8 cellular contexts compared by ENCODE assay signal in genomic region chr5:2038337-2039179, GRCh38.
DNase-seq lines count a peak whose midpoint lies in the region; ATAC-seq and TF ChIP-seq lines count a peak whose summit lies in the region.

No MANE protein-coding gene starts in this region.

- H3K36me3 ChIP-seq in cardiac muscle cell = no peaks in the 10 kb centered on the region
- no peaks in the 10 kb centered on the region for H3K36me3 ChIP-seq in prostate gland
- H3K36me3 ChIP-seq in vagina = no peaks in the 10 kb centered on the region

- TF ChIP-seq POLR2A in prostate gland (IDR thresholded peaks at IDR 0.05) (no peak), vagina (IDR thresholded peaks at IDR 0.05) (no peak)

- no peaks in the 10 kb centered on the region for H3K9me3 ChIP-seq in cardiac muscle cell (ENCODE audit: low read depth)
- H3K9me3 ChIP-seq in prostate gland = no peaks in the 10 kb centered on the region
- no peaks in the 10 kb centered on the region for H3K9me3 ChIP-seq in vagina

- no peak overlapping the region for H3K27ac ChIP-seq in cardiac muscle cell
- peak overlapping the region; percentile 12 to 29 for H3K27ac ChIP-seq in prostate gland
- H3K27ac ChIP-seq in vagina = peak overlapping the region; percentile 49

- 5% methylated on average over 51 of the region's 57 CpGs for WGBS in prostate gland

- DNase-seq in D341Med (ENCODE audit: low spot score) = peak; percentile 86
- DNase-seq in HUDEP-2 (lab: John Stamatoyannopoulos, UW; ENCODE audit: unreplicated experiment in 76 of 76) = peak in 40 of 76 experiments; percentile 4 to 60 (median 26)
- peak; percentile 70 for DNase-seq in SK-MEL-5 (ENCODE audit: low read depth, low spot score)
- peak; percentile 64 for DNase-seq in activated naive CD4-positive, alpha-beta T cell treated with anti-CD3 and anti-CD28 coated beads, Interleukin-2, amount 50 U/mL, for 16 hours
- peak; percentile 46 to 92 for DNase-seq in cardiac muscle cell (ENCODE audit: low read depth in 1 of 2, low spot score in 1 of 2)
- DNase-seq in prostate gland (ENCODE audit: low spot score) = peak; percentile 48
- no peak for DNase-seq in vagina (ENCODE audit: extremely low spot score in 2 of 2)

- H3K4me1 ChIP-seq in cardiac muscle cell (ENCODE audit: low read depth) (no peaks in the 10 kb centered on the region), prostate gland (replicated peaks) (no peaks in the 10 kb centered on the region), vagina (peaks cover 3% of the 10 kb centered on the region)

- peak; percentile 93 for ATAC-seq in GM21381 (IDR thresholded peaks at IDR 0.05; ENCODE audit: unreplicated experiment)

- peaks cover 29% of the 10 kb centered on the region for H3K27me3 ChIP-seq in cardiac muscle cell
- no peaks in the 10 kb centered on the region for H3K27me3 ChIP-seq in prostate gland (replicated peaks; ENCODE audit: insufficient read depth)
- no peaks in the 10 kb centered on the region for H3K27me3 ChIP-seq in vagina

- in situ Hi-C loops in SK-MEL-5 (cut with HindIII; ENCODE audit: low pct_unique_long_range_greater_than_20kb, low sequenced_read_pairs) = no loop called here

- TF ChIP-seq CTCF in cardiac muscle cell (IDR thresholded peaks at IDR 0.05; ENCODE audit: low read depth, low read length) (peak; percentile 64), prostate gland (IDR thresholded peaks at IDR 0.05) (peak; percentile 80 to 91 (median 84)), vagina (IDR thresholded peaks at IDR 0.05) (peak; percentile 38 to 80 (median 77))

- peak overlapping the region; percentile 31 for H3K4me3 ChIP-seq in cardiac muscle cell
- H3K4me3 ChIP-seq in prostate gland = peak overlapping the region; percentile 37 to 39
- H3K4me3 ChIP-seq in vagina = peak overlapping the region; percentile 36 to 51

- intact Hi-C loops in prostate gland (cut with DNase I) (no loop called here), vagina (cut with DNase I) (no loop called here)

Comparison
In these comparisons a context has a peak if more than half of its experiments do, and no peak if none do; other contexts are left out.
1. DNase-seq: peak in D341Med (single experiment), HUDEP-2 (40 of 76), SK-MEL-5 (single experiment), activated naive CD4-positive, alpha-beta T cell treated with anti-CD3 and anti-CD28 coated beads, Interleukin-2, amount 50 U/mL, for 16 hours (single experiment), cardiac muscle cell (2 of 2) and prostate gland (single experiment); none in vagina (0 of 2).
2. Peak in every context shown above with its lines, with median percentiles within 50 percentile points of each other: H3K4me3 ChIP-seq and CTCF ChIP-seq.